Comparison of ENCODE assay signal across 1 cellular context in the genomic region with DNA sequence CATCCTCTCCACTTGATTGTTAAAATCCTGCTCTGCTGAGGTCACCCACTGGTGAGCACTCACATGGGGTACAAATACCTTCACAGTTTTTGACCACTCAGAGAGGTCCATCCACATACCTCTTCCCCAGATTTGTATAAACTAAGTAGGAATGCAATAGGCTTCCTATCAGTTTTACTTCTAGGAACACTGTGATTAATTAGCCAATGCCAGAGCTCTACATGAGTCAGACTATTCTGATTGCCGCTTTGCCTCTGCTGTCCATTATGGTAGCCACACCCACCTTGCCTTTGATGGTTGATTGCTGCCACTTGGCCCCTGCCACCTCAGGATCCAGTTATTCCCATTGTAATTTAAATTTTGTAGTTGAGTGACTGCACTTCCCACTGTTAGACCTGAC.
TF ChIP-seq lines count a peak whose summit lies in the region.

No MANE protein-coding gene starts in this region.

TF ChIP-seq in H1, 55 proteins besides CTCF, POLR2A, EP300 and RAD21:
- TF ChIP-seq NANOG (IDR thresholded peaks at IDR 0.05; ENCODE audit: insufficient read depth, low read depth, low read length, poor library complexity, severe bottlenecking), result peak; percentile 10
TF ChIP-seq in H1: peak in this region for 1; not testable (repeated sequence) for 54.
